7 cellular contexts compared by ENCODE assay signal in genomic region chr22:20019661-20020532, GRCh38. TPM values are rescaled to one million over a fixed set of nuclear protein-coding genes. Genes with fewer than 3 reads are reported as not detected.
A peak's percentile ranks its signal among the peaks of the same experiment; 100 is the strongest.
DNase-seq lines count a peak whose midpoint lies in the region; ATAC-seq, FAIRE-seq and TF ChIP-seq lines count a peak whose summit lies in the region.

No MANE protein-coding gene starts in this region.

- no peak for DNase-seq in HCT116 (ENCODE audit: low read depth, low spot score)
- DNase-seq in keratinocyte (ENCODE audit: low read depth, low spot score), result no peak
- DNase-seq in stimulated activated naive B cell treated with anti-CD40 and anti-IgM and Interleukin-4, amounts not matched to agents 10 μg/mL and 1 μg/mL and 100 μg/mL, for 72 hours, result no peak
- DNase-seq in cerebellar cortex (ENCODE audit: low spot score), result no peak
- no peak for DNase-seq in GM03348 (ENCODE audit: low spot score)
- DNase-seq in GM10266 (ENCODE audit: extremely low spot score), result no peak

- peaks cover 16 to 36% of the 10 kb centered on the region in 2 experiments; a peak in 3 of 4 replicates for H3K4me1 ChIP-seq in HCT116 (ENCODE audit: control insufficient read depth in 1 of 2, insufficient read depth in 2 of 2, low read length in 2 of 2)
- peaks cover 19% of the 10 kb centered on the region for H3K4me1 ChIP-seq in keratinocyte (ENCODE audit: control insufficient read depth, extremely low read depth, insufficient read depth, low read length)

- H3K27ac Mint-ChIP-seq in activated T-helper 17 cell treated with anti-CD3 and anti-CD28 coated beads, Interleukin-2, amount 50 U/mL, for 72 hours, result peak overlapping the region; percentile 89
- peak overlapping the region; percentile 92 for H3K27ac Mint-ChIP-seq in stimulated activated naive B cell treated with anti-CD40 and anti-IgM and Interleukin-4, amounts not matched to agents 10 μg/mL and 1 μg/mL and 100 μg/mL, for 72 hours

- H3K27ac ChIP-seq in HCT116 (ENCODE audit: low read depth, low read length) (peak overlapping the region; percentile 54), keratinocyte (ENCODE audit: control insufficient read depth, insufficient read depth, low read length) (no peak overlapping the region)

- dilution Hi-C loops in keratinocyte (cut with MboI; ENCODE audit: extremely low pct_ligation_motif_present, low sequenced_read_pairs), result no loop called here

- RAD21 ChIA-PET in HCT116 (lab: Charles Lee; ENCODE audit: low non-redundant PET in 1 of 2, low total read pairs in 2 of 2, uncharacterized antibody in 2 of 2, unreplicated experiment in 2 of 2), result no interaction called here

- H3K9me3 ChIP-seq in HCT116 (ENCODE audit: control insufficient read depth in 1 of 2, insufficient read depth in 1 of 2, low read depth in 1 of 2, low read length in 2 of 2) (no peaks in the 10 kb centered on the region), keratinocyte (ENCODE audit: control insufficient read depth, low read depth, low read length) (no peaks in the 10 kb centered on the region)

- H3K36me3 ChIP-seq in HCT116 (ENCODE audit: control insufficient read depth in 1 of 2, insufficient read depth in 2 of 2, low read length in 2 of 2), result no peaks in the 10 kb centered on the region
- peaks cover 2 to 4% of the 10 kb centered on the region in 2 experiments for H3K36me3 ChIP-seq in keratinocyte (ENCODE audit: control insufficient read depth in 2 of 2, extremely low read depth in 1 of 2, insufficient read depth in 2 of 2, low read length in 2 of 2)

- H3K4me1 Mint-ChIP-seq in activated T-helper 17 cell treated with anti-CD3 and anti-CD28 coated beads, Interleukin-2, amount 50 U/mL, for 72 hours, result peaks cover 8% of the 10 kb centered on the region
- peaks cover 36 to 48% of the 10 kb centered on the region in 2 donors for H3K4me1 Mint-ChIP-seq in stimulated activated naive B cell treated with anti-CD40 and anti-IgM and Interleukin-4, amounts not matched to agents 10 μg/mL and 1 μg/mL and 100 μg/mL, for 72 hours

- POLR2A ChIA-PET in HCT116 (lab: Charles Lee), result interaction anchor here (0.8 to 1.6 kb wide), 2 partner anchors 45 to 57 kb away, joined by 3 to 5 read pairs; no protein-coding TSS in a partner anchor

- H3K4me3 ChIP-seq in HCT116 (replicated peaks in 1 of 2; ENCODE audit: low read depth in 1 of 2, low read length in 2 of 2), result peak overlapping the region; percentile 49 to 99
- H3K4me3 ChIP-seq in keratinocyte (ENCODE audit: control insufficient read depth in 2 of 3, extremely low read depth in 1 of 3, insufficient read depth in 2 of 3, low read depth in 1 of 3, low read length in 3 of 3), result peak overlapping the region in 1 of 3 experiments; percentile 42

- H3K4me2 ChIP-seq in HCT116 (ENCODE audit: low read length) (peak overlapping the region; percentile 96), keratinocyte (ENCODE audit: control insufficient read depth, extremely low read depth, insufficient read depth, low read depth, low read length) (peak overlapping the region; percentile 93)

- peaks cover 4% of the 10 kb centered on the region for H3K27me3 Mint-ChIP-seq in activated T-helper 17 cell treated with anti-CD3 and anti-CD28 coated beads, Interleukin-2, amount 50 U/mL, for 72 hours
- H3K27me3 Mint-ChIP-seq in stimulated activated naive B cell treated with anti-CD40 and anti-IgM and Interleukin-4, amounts not matched to agents 10 μg/mL and 1 μg/mL and 100 μg/mL, for 72 hours, result peaks cover 13 to 15% of the 10 kb centered on the region in 2 donors

- intact Hi-C loops in HCT116 (cut with micrococcal nuclease), result no loop called here

- H3K79me2 ChIP-seq in HCT116 (ENCODE audit: insufficient read depth, low read length), result peaks cover 25% of the 10 kb centered on the region
- H3K79me2 ChIP-seq in keratinocyte (ENCODE audit: control insufficient read depth, insufficient read depth, low read length), result peaks cover 24% of the 10 kb centered on the region

- H3K9ac ChIP-seq in HCT116 (ENCODE audit: low read length) (peak overlapping the region; percentile 94), keratinocyte (ENCODE audit: control insufficient read depth, extremely low read depth, insufficient read depth, low read length) (no peak overlapping the region)

- BruUV-seq in HCT116 (replicated peaks; lab: Mats Ljungman, UMichigan), result no TSS peak

- no peaks in the 10 kb centered on the region for H3K9me2 ChIP-seq in HCT116 (ENCODE audit: insufficient read depth)

- CTCF ChIA-PET in HCT116 (lab: Charles Lee), result no interaction called here

- H3K27me3 ChIP-seq in HCT116 (ENCODE audit: insufficient read depth, low read length) (no peaks in the 10 kb centered on the region), keratinocyte (ENCODE audit: control insufficient read depth, extremely low read depth, insufficient read depth, low read length) (peaks cover 12% of the 10 kb centered on the region)

- TF ChIP-seq POLR2A in HCT116 (IDR thresholded peaks at IDR 0.05; ENCODE audit: borderline replicate concordance, extremely low read depth, insufficient read depth, insufficient read length), result no peak

- peak overlapping the region; percentile 88 for H3K4me3 Mint-ChIP-seq in activated T-helper 17 cell treated with anti-CD3 and anti-CD28 coated beads, Interleukin-2, amount 50 U/mL, for 72 hours
- H3K4me3 Mint-ChIP-seq in stimulated activated naive B cell treated with anti-CD40 and anti-IgM and Interleukin-4, amounts not matched to agents 10 μg/mL and 1 μg/mL and 100 μg/mL, for 72 hours, result peak overlapping the region; percentile 94 to 95

- TF ChIP-seq CTCF in HCT116 (IDR thresholded peaks at IDR 0.05 in 2 of 3, conservative IDR thresholded peaks at IDR 0.05 in 1 of 3; ENCODE audit: borderline replicate concordance in 1 of 3, insufficient read depth in 1 of 3, low read depth in 2 of 3, low read length in 2 of 3) (no peak), keratinocyte (optimal IDR thresholded peaks at IDR 0.05 in 1 of 3, IDR thresholded peaks at IDR 0.05 in 1 of 3, conservative IDR thresholded peaks at IDR 0.05 in 1 of 3; ENCODE audit: extremely low read depth in 1 of 3, insufficient read depth in 2 of 3, low read length in 3 of 3) (no peak), GM10266 (IDR thresholded peaks at IDR 0.05; ENCODE audit: control insufficient read depth, insufficient read depth, low read depth, missing control alignments) (no peak)

- no peaks in the 10 kb centered on the region for H4K20me1 ChIP-seq in HCT116 (ENCODE audit: insufficient read depth)
- H4K20me1 ChIP-seq in keratinocyte (ENCODE audit: control insufficient read depth, extremely low read depth, insufficient read depth, low read length), result no peaks in the 10 kb centered on the region

- H2AFZ ChIP-seq in HCT116 (ENCODE audit: low read depth, low read length, poor library complexity, severe bottlenecking) (no peak overlapping the region), keratinocyte (ENCODE audit: control insufficient read depth, low read length) (no peak overlapping the region)

- no peaks in the 10 kb centered on the region for H3K9me3 Mint-ChIP-seq in activated T-helper 17 cell treated with anti-CD3 and anti-CD28 coated beads, Interleukin-2, amount 50 U/mL, for 72 hours
- H3K9me3 Mint-ChIP-seq in stimulated activated naive B cell treated with anti-CD40 and anti-IgM and Interleukin-4, amounts not matched to agents 10 μg/mL and 1 μg/mL and 100 μg/mL, for 72 hours, result no peaks in the 10 kb centered on the region

- peaks cover 5% of the 10 kb centered on the region for H3K36me3 Mint-ChIP-seq in activated T-helper 17 cell treated with anti-CD3 and anti-CD28 coated beads, Interleukin-2, amount 50 U/mL, for 72 hours (ENCODE audit: low read depth)
- peaks cover 3 to 8% of the 10 kb centered on the region in 2 donors for H3K36me3 Mint-ChIP-seq in stimulated activated naive B cell treated with anti-CD40 and anti-IgM and Interleukin-4, amounts not matched to agents 10 μg/mL and 1 μg/mL and 100 μg/mL, for 72 hours

- FAIRE-seq in keratinocyte (lab: Jason Lieb, UNC), result no peak

- TF ChIP-seq RAD21 in HCT116 (IDR thresholded peaks at IDR 0.05; ENCODE audit: low read depth), result no peak

- H3K9me1 ChIP-seq in keratinocyte (ENCODE audit: control insufficient read depth, extremely low read depth, insufficient read depth, low read length), result peaks cover 2% of the 10 kb centered on the region

- no peak for ATAC-seq in HCT116
- ATAC-seq in activated T-helper 17 cell treated with anti-CD3 and anti-CD28 coated beads, Interleukin-2, amount 50 U/mL, for 72 hours (replicated peaks), result no peak
- no peak for ATAC-seq in stimulated activated naive B cell treated with anti-CD40 and anti-IgM and Interleukin-4, amounts not matched to agents 10 μg/mL and 1 μg/mL and 100 μg/mL, for 72 hours (replicated peaks)

TF ChIP-seq in HCT116, 20 proteins besides CTCF, POLR2A, EP300 and RAD21 (continues in another document):
- TF ChIP-seq CBX3 (IDR thresholded peaks at IDR 0.05; ENCODE audit: low read depth) (no peak), SIN3A (IDR thresholded peaks at IDR 0.05; ENCODE audit: low read depth) (peak; percentile 16; the same call in 1 of the 2 replicates), ZNF274 (IDR thresholded peaks at IDR 0.05; ENCODE audit: low read depth, low read length) (no peak), TCF7L2 (IDR thresholded peaks at IDR 0.05; ENCODE audit: borderline replicate concordance, extremely low read depth, insufficient read depth, insufficient read length) (no peak), JUND (IDR thresholded peaks at IDR 0.05) (no peak)

RNA-seq across cellular contexts. Expression of gene TANGO2, which starts 1.0 kb away (rescaled TPM):
- 17.0 TPM for total RNA-seq in HCT116 (2021; ENCODE audit: unreplicated experiment)
- 14.7 and 15.6 TPM in 2 replicates for polyA plus RNA-seq in HCT116 (2012)
- total RNA-seq in activated T-helper 17 cell treated with anti-CD3 and anti-CD28 coated beads, Interleukin-2, amount 50 U/mL, for 72 hours, result 10 to 100 TPM; 19.3 to 28.2 TPM
- polyA plus RNA-seq in keratinocyte, result 20.1 to 30.7 TPM (median 28.1 TPM) in 3 replicates
- 8.9 TPM for polyA plus RNA-seq in keratinocyte (2011; ENCODE audit: low read depth)
- 23.4 and 27.4 TPM in 2 replicates for polyA plus RNA-seq in keratinocyte (2011; cell fraction: cytosol; rRNA removed)
- 25.0 and 31.0 TPM in 2 replicates for polyA plus RNA-seq in keratinocyte (2011; cell fraction: nucleus; rRNA removed)
- polyA plus RNA-seq in keratinocyte (2012; ENCODE audit: low replicate concordance), result 13.8 and 20.3 TPM in 2 replicates
- polyA minus RNA-seq in keratinocyte, result 53.7 to 73.9 TPM (median 69.5 TPM) in 3 replicates
- 33.0 TPM for polyA minus RNA-seq in keratinocyte (2011; cell fraction: cytosol; rRNA and poly(A)+ RNA removed)
- polyA minus RNA-seq in keratinocyte (2011; cell fraction: nucleus; rRNA and poly(A)+ RNA removed), result 11.0 and 15.4 TPM in 2 replicates

RNA-seq across cellular contexts. Expression of gene ARVCF, which starts 3.3 kb away (rescaled TPM):
- 42.8 TPM for total RNA-seq in HCT116 (2021; ENCODE audit: unreplicated experiment)
- polyA plus RNA-seq in HCT116 (2012), result 31.1 and 33.4 TPM in 2 replicates
- 1 to 10 TPM; 1.0 to 1.2 TPM for total RNA-seq in activated T-helper 17 cell treated with anti-CD3 and anti-CD28 coated beads, Interleukin-2, amount 50 U/mL, for 72 hours
- polyA plus RNA-seq in keratinocyte, result 5.3 to 8.4 TPM (median 5.7 TPM) in 3 replicates
- polyA plus RNA-seq in keratinocyte (2011; ENCODE audit: low read depth), result 5.3 TPM
- polyA plus RNA-seq in keratinocyte (2011; cell fraction: cytosol; rRNA removed), result 1.7 and 4.0 TPM in 2 replicates
- 21.1 and 26.3 TPM in 2 replicates for polyA plus RNA-seq in keratinocyte (2011; cell fraction: nucleus; rRNA removed)
- 8.2 TPM in 2 replicates for polyA plus RNA-seq in keratinocyte (2012; ENCODE audit: low replicate concordance)
- 4.3 to 14.6 TPM (median 5.1 TPM) in 3 replicates for polyA minus RNA-seq in keratinocyte
- 14.2 TPM for polyA minus RNA-seq in keratinocyte (2011; cell fraction: cytosol; rRNA and poly(A)+ RNA removed)
- polyA minus RNA-seq in keratinocyte (2011; cell fraction: nucleus; rRNA and poly(A)+ RNA removed), result 11.0 and 16.2 TPM in 2 replicates

Comparison
In these comparisons a context has a peak if more than half of its experiments do, and no peak if none do; other contexts are left out.
1. RNA of gene ARVCF, which starts 3.3 kb away (total RNA-seq): 42.8 TPM in HCT116 (single experiment); 1.0 to 1.2 TPM in activated T-helper 17 cell treated with anti-CD3 and anti-CD28 coated beads, Interleukin-2, amount 50 U/mL, for 72 hours; every median in the first group is over 10 times any median in the second.